ENCODE assay signal across 1 cellular context in genomic region chr16:28984091-28984490, GRCh38.
TF ChIP-seq lines count a peak whose summit lies in the region.

No MANE protein-coding gene starts in this region.

TF ChIP-seq in GM12878, 131 proteins besides CTCF, POLR2A, EP300 and RAD21:
- TF ChIP-seq NR2F1 (conservative IDR thresholded peaks at IDR 0.05) (no peak), ZBTB33 (IDR thresholded peaks at IDR 0.05) (no peak), SREBF1 (IDR thresholded peaks at IDR 0.05; ENCODE audit: low read length) (no peak), MXI1 (IDR thresholded peaks at IDR 0.05; ENCODE audit: low read depth, low read length) (no peak), CUX1 (IDR thresholded peaks at IDR 0.05; ENCODE audit: insufficient replicate concordance, low read depth, low read length) (no peak), ZNF274 (IDR thresholded peaks at IDR 0.05; ENCODE audit: insufficient read depth, insufficient read length) (no peak), SMAD5 (IDR thresholded peaks at IDR 0.05; ENCODE audit: low read depth) (no peak), PRDM15 (CRISPR knock-in tag; IDR thresholded peaks at IDR 0.05) (no peak), E2F8 (IDR thresholded peaks at IDR 0.05; ENCODE audit: low read depth, partially characterized antibody) (no peak), BACH1 (IDR thresholded peaks at IDR 0.05; ENCODE audit: borderline replicate concordance) (no peak), EED (IDR thresholded peaks at IDR 0.05; ENCODE audit: low read depth) (no peak), NR2C2 (IDR thresholded peaks at IDR 0.05; ENCODE audit: borderline replicate concordance, control insufficient read depth, insufficient read length, low read depth) (no peak), EZH2 (IDR thresholded peaks at IDR 0.05; ENCODE audit: borderline replicate concordance, control insufficient read depth, low read depth, low read length) (no peak), ASH2L (IDR thresholded peaks at IDR 0.05; ENCODE audit: borderline replicate concordance, low read depth) (no peak), RBBP5 (conservative IDR thresholded peaks at IDR 0.05) (no peak), FOS (IDR thresholded peaks at IDR 0.05; ENCODE audit: borderline replicate concordance, extremely low read depth, insufficient read length) (no peak), FOXM1 (IDR thresholded peaks at IDR 0.05; ENCODE audit: low read depth, low read length) (no peak)
